34 cellular contexts compared by ENCODE assay signal in the genomic region with DNA sequence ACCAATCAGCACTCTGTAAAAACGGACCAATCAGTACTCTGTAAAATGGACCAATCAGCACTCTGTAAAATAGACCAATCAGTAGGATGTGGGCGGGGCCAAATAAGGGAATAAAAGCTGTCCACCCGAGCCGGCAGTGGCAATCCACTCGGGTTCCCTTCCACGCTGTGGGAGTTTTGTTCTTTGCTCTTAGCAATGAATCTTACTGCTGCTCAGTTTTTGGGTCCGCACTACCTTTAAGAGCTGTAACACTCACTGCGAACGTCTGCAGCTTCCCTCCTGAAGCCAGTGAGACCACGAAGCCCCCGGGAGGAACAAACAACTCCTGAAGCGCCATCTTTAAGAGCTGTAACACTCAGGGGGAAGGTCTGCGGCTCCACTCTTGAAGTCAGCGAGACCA.
"Had no signal": no experiment of that assay in that cellular context is flagged by ENCODE, and none has a peak within 500 bp of the region (broad histone marks: within the 10 kb centered on the region; RNA-seq: fewer than 3 reads in every experiment).

No MANE protein-coding gene starts in this region.

- H3K4me3 ChIP-seq: MG63 had no signal

- H3K27me3 ChIP-seq: MG63 had no signal

- H3K36me3 ChIP-seq: MG63 had no signal

- DNase-seq: Karpas-422, Kasumi-1, MG63, MM.1S, MV-4-11, NCI-H1048, NCI-H1092, NCI-H1092 treated with DMSO at 0.1 percent for 48 hours, NCI-H1105, NCI-H1105 treated with DMSO at 0.1 percent for 48 hours, NCI-H1417, NCI-H1417 treated with DMSO at 0.1 percent for 48 hours, NCI-H1436, NCI-H1436 treated with DMSO at 0.1 percent for 48 hours, NCI-H146, NCI-H1694, NCI-H1694 treated with DMSO at 0.1 percent for 48 hours, NCI-H187, NCI-H187 treated with DMSO at 0.1 percent for 48 hours, NCI-H1930, NCI-H2029, NCI-H2029 treated with DMSO at 0.1 percent for 48 hours, NCI-H2081, NCI-H2081 treated with DMSO at 0.1 percent for 48 hours, NCI-H2107, NCI-H2171, NCI-H2171 treated with DMSO at 0.1 percent for 48 hours, NCI-H2227 treated with DMSO at 0.1 percent for 48 hours, NCI-H226, NCI-H345, NCI-H446, NCI-H446 treated with DMSO at 0.1 percent for 48 hours, NCI-H510A, NCI-H510A treated with DMSO at 0.1 percent for 48 hours had no signal

- H3K9me3 ChIP-seq: MG63 had no signal
